Comparison of ENCODE assay signal across 23 cellular contexts in the genomic region with DNA sequence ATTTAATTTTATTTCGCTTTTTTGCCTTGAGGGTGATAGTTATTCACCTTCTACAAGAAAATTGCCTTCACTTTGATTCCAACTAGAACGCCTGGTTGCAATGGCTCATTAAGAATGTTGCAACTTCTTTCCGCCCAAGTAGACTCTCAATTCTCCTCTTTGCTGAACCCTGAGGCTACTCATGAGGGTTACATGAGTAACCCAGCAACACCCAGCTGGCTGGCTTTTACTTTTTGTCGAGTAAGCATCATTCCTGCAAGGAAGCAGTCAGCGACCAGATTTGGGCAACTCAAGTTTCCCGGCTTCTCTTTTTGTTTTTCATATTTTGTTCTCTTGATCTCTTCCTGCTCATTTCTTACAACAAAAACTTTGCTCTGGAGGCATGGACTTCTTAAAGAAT.
"Had no signal": no experiment of that assay in that cellular context is flagged by ENCODE, and none has a peak within 500 bp of the region (broad histone marks: within the 10 kb centered on the region; RNA-seq: fewer than 3 reads in every experiment).

No MANE protein-coding gene starts in this region.

- FAIRE-seq: endothelial cell of umbilical vein, kidney had no signal

- H3K4me3 ChIP-seq: adrenal gland, ascending aorta, colonic mucosa, dorsolateral prefrontal cortex, heart right ventricle, left lung, lung, spleen, thoracic aorta, vagina had no signal

- DNase-seq: activated CD4-positive, alpha-beta T cell treated with anti-CD3 and anti-CD28 coated beads, Interleukin-2, amount 10 ng/mL, durations not matched to agents 7 days and 5 days; activated CD4-positive, CD25-positive, alpha-beta regulatory T cell treated with anti-CD3 and anti-CD28 coated beads, Interleukin-2, amount 50 U/mL, for 72 hours; activated CD8-positive, alpha-beta memory T cell treated with anti-CD3 and anti-CD28 coated beads for 24 hours; activated CD8-positive, alpha-beta memory T cell treated with anti-CD3 and anti-CD28 coated beads, Interleukin-2, amount 50 U/mL, for 4 hours; activated T-cell treated with anti-CD3 and anti-CD28 coated beads, Interleukin-2, amount 50 U/mL, for 24 hours; adrenal gland; colonic mucosa; dorsolateral prefrontal cortex; effector memory CD8-positive, alpha-beta T cell; heart right ventricle; kidney; left lung; midbrain; spleen; stimulated activated CD4-positive, alpha-beta T cell treated with anti-CD3 and anti-CD28 coated beads, Interleukin-4, amount 100 ng/mL, for 24 hours; stimulated activated naive CD4-positive, alpha-beta T cell treated with Interleukin-2 at 50 U/mL for 16 hours; T-helper 9 cell had no signal

- H3K4me1 ChIP-seq: adrenal gland, ascending aorta, colonic mucosa, heart right ventricle, left lung, spleen, vagina had no signal

- H3K36me3 ChIP-seq: adrenal gland, ascending aorta, colonic mucosa, heart right ventricle, left lung, spleen, thoracic aorta, vagina had no signal

- H3K9me3 ChIP-seq: adrenal gland, ascending aorta, colonic mucosa, thoracic aorta, vagina had no signal

- H3K27me3 ChIP-seq: adrenal gland, ascending aorta, colonic mucosa, dorsolateral prefrontal cortex, heart right ventricle, left lung, spleen, vagina had no signal

- H3K27ac ChIP-seq: adrenal gland, ascending aorta, colonic mucosa, dorsolateral prefrontal cortex, heart right ventricle, left lung, spleen, thoracic aorta, vagina, VCaP had no signal
